ENCODE assay signal across 8 cellular contexts in genomic region chr4:173333658-173334084, GRCh38. TPM values are rescaled to one million over a fixed set of nuclear protein-coding genes. Genes with fewer than 3 reads are reported as not detected.
DNase-seq lines count a peak whose midpoint lies in the region; ATAC-seq and TF ChIP-seq lines count a peak whose summit lies in the region.

No MANE protein-coding gene starts in this region.

- H2AFZ ChIP-seq in GM23338, result no peak overlapping the region

- no peaks in the 10 kb centered on the region for H3K27me3 ChIP-seq in Caco-2 (replicated peaks; ENCODE audit: control insufficient read depth, insufficient read depth, low read length)
- peaks cover 11% of the 10 kb centered on the region; the same call in 1 of the 2 replicates for H3K27me3 ChIP-seq in GM23338 (ENCODE audit: insufficient read depth)

- H3K4me3 Mint-ChIP-seq in Caco-2 (ENCODE audit: unreplicated experiment), result peak overlapping the region; percentile 86
- H3K4me3 Mint-ChIP-seq in GM23338, result peak overlapping the region; percentile 97

- POLR2A ChIA-PET in Caco-2 (lab: Charles Lee), result interaction anchor here (1.0 to 3.1 kb wide), 4 partner anchors 12 to 165 kb away, joined by 7 to 113 read pairs (median 16); partner anchors contain the start of genes GALNT7 and SAP30

- peaks cover 15% of the 10 kb centered on the region for H3K79me2 ChIP-seq in GM23338 (replicated peaks; ENCODE audit: insufficient read depth)

- H3K4me3 ChIP-seq in Caco-2 (ENCODE audit: low read depth, low read length), result peak overlapping the region; percentile 84
- H3K4me3 ChIP-seq in GM23338, result peak overlapping the region; percentile 84
- peak overlapping the region; percentile 95 for H3K4me3 ChIP-seq in retinal pigment epithelial cell (ENCODE audit: low read length)

- DNase-seq in Caco-2, result peak in 1 of 2 experiments; percentile 39
- DNase-seq in GM23338 (ENCODE audit: low spot score), result peak; percentile 58
- peak; percentile 65 for DNase-seq in OCI-M1 (lab: John Stamatoyannopoulos, UW)
- DNase-seq in amygdala (lab: John Stamatoyannopoulos, UW), result peak in 34 of 56 donors; percentile 32 to 77 (median 57)
- DNase-seq in hepatic stellate cell (ENCODE audit: low spot score), result peak; percentile 15
- DNase-seq in retinal pigment epithelial cell (ENCODE audit: low read depth), result no peak
- DNase-seq in Kasumi-1 (lab: John Stamatoyannopoulos, UW), result no peak

- CTCF ChIA-PET in Caco-2 (lab: Charles Lee), result interaction anchor here (0.5 to 1.3 kb wide), 5 partner anchors 12 to 84 kb away, joined by 3 to 20 read pairs (median 3); partner anchors contain the start of gene SAP30

- H3K36me3 ChIP-seq in Caco-2 (ENCODE audit: control insufficient read depth, insufficient read depth, low read length) (no peaks in the 10 kb centered on the region; the same call in 1 of the 2 replicates), GM23338 (ENCODE audit: insufficient read depth) (peaks cover 32% of the 10 kb centered on the region; the same call in 1 of the 2 replicates)

- H3K36me3 Mint-ChIP-seq in Caco-2 (ENCODE audit: insufficient read depth, unreplicated experiment), result peaks cover 53% of the 10 kb centered on the region
- peaks cover 50% of the 10 kb centered on the region for H3K36me3 Mint-ChIP-seq in GM23338 (ENCODE audit: low read depth)

- H3K4me1 Mint-ChIP-seq in Caco-2 (ENCODE audit: low read depth, unreplicated experiment), result peaks cover 15% of the 10 kb centered on the region
- H3K4me1 Mint-ChIP-seq in GM23338, result peaks cover 28% of the 10 kb centered on the region

- no peak for TF ChIP-seq CTCF in Caco-2 (IDR thresholded peaks at IDR 0.05; ENCODE audit: insufficient read depth in 1 of 2, low read depth in 1 of 2, low read length in 1 of 2, severe bottlenecking in 1 of 2, unreplicated experiment in 1 of 2)
- no peak for TF ChIP-seq CTCF in GM23338 (conservative IDR thresholded peaks at IDR 0.05; ENCODE audit: low read depth in 2 of 2)
- no peak for TF ChIP-seq CTCF in retinal pigment epithelial cell (conservative IDR thresholded peaks at IDR 0.05; ENCODE audit: low read depth, low read length)

- H3K4me1 ChIP-seq in Caco-2 (peaks cover 14% of the 10 kb centered on the region), GM23338 (ENCODE audit: insufficient read depth) (peaks cover 11% of the 10 kb centered on the region)

- H3K27ac ChIP-seq in GM23338 (ENCODE audit: low read depth), result peak overlapping the region; percentile 100

- BruUV-seq in Caco-2 (replicated peaks; lab: Mats Ljungman, UMichigan), result no TSS peak

- no peaks in the 10 kb centered on the region for H3K9me2 ChIP-seq in GM23338 (ENCODE audit: insufficient read depth)

- H3K4me2 ChIP-seq in GM23338, result peak overlapping the region; percentile 90

- H3K27ac Mint-ChIP-seq in Caco-2 (ENCODE audit: unreplicated experiment), result peak overlapping the region; percentile 98
- H3K27ac Mint-ChIP-seq in GM23338, result peak overlapping the region; percentile 100

- H3K9me3 ChIP-seq in Caco-2, result no peaks in the 10 kb centered on the region

- intact Hi-C loops in Caco-2 (cut with micrococcal nuclease; ENCODE audit: unreplicated experiment), result loop anchor here (1.0 to 10.0 kb wide), 2 partner anchors 37 to 861 kb away; partner anchors contain the start of gene SAP30

- H3K9me3 Mint-ChIP-seq in Caco-2 (ENCODE audit: unreplicated experiment) (no peaks in the 10 kb centered on the region), GM23338 (0 out of 3 replicates have a peak, but pooled peaks cover 3% of the 10 kb centered on the region)

- peak; percentile 14 for ATAC-seq in GM23338
- no peak for ATAC-seq in HG03378 (IDR thresholded peaks at IDR 0.05; ENCODE audit: unreplicated experiment)

- peaks cover 11% of the 10 kb centered on the region; the same call in 1 of the 2 replicates for H4K20me1 ChIP-seq in GM23338 (replicated peaks; ENCODE audit: insufficient read depth)

- H3K27me3 Mint-ChIP-seq in Caco-2 (ENCODE audit: insufficient read depth, unreplicated experiment), result no peaks in the 10 kb centered on the region
- peaks cover 24% of the 10 kb centered on the region for H3K27me3 Mint-ChIP-seq in GM23338 (ENCODE audit: insufficient read depth, low read depth, poor library complexity)

- no peaks in the 10 kb centered on the region for H3F3A ChIP-seq in GM23338 (replicated peaks; ENCODE audit: low read depth)

TF ChIP-seq in GM23338, 12 proteins besides CTCF, POLR2A, EP300 and RAD21:
- TF ChIP-seq NANOG (IDR thresholded peaks at IDR 0.05; ENCODE audit: borderline replicate concordance), result no peak
- no peak for TF ChIP-seq ZNF462 (CRISPR knock-in tag; IDR thresholded peaks at IDR 0.05)
- TF ChIP-seq ZNF331 (CRISPR knock-in tag; IDR thresholded peaks at IDR 0.05; ENCODE audit: low read depth), result no peak
- TF ChIP-seq CREB1 (CRISPR knock-in tag; IDR thresholded peaks at IDR 0.05; ENCODE audit: low read depth), result no peak
TF ChIP-seq in GM23338: peak in this region for 0.

RNA-seq across cellular contexts. Expression of gene HMGB2, which starts 0.5 kb away (rescaled TPM):
- total RNA-seq in Caco-2 (2022), result 272 and 326 TPM in 2 replicates
- 103 and 109 TPM in 2 replicates for total RNA-seq in GM23338 (2014; rRNA removed; shearing (Covaris generic))
- 519 and 593 TPM in 2 replicates for polyA plus RNA-seq in GM23338 (2016; fragmentation: Nextera tagmentation; extraction: Ambion mirVana)

RNA-seq across cellular contexts. Expression of gene SAP30, which starts 37.1 kb away (rescaled TPM):
- total RNA-seq in Caco-2 (2022), result 9.4 and 9.8 TPM in 2 replicates
- 16.5 and 18.1 TPM in 2 replicates for total RNA-seq in GM23338 (2014; rRNA removed; shearing (Covaris generic))
- 9.3 and 24.8 TPM in 2 replicates for polyA plus RNA-seq in GM23338 (2016; fragmentation: Nextera tagmentation; extraction: Ambion mirVana)

Comparison
In these comparisons a context has a peak if more than half of its experiments do, and no peak if none do; other contexts are left out.
1. DNase-seq: peak in GM23338 (single experiment), OCI-M1 (single experiment), amygdala (34 of 56) and hepatic stellate cell (single experiment); none in retinal pigment epithelial cell (single experiment) and Kasumi-1 (0 of 2).
2. Peak in every context shown above with its lines, with median percentiles within 50 percentile points of each other: H3K4me3 ChIP-seq.